In genomic region chr11:87015645-87016044, GRCh38 we compare ENCODE assay signal across 36 cellular contexts.
"Had no signal": no experiment of that assay in that cellular context is flagged by ENCODE, and none has a peak within 500 bp of the region (broad histone marks: within the 10 kb centered on the region; RNA-seq: fewer than 3 reads in every experiment).

No MANE protein-coding gene starts in this region.

- H3K9me3 ChIP-seq: adrenal gland, ascending aorta, body of pancreas, breast epithelium had no signal

- H3K4me3 ChIP-seq: adrenal gland, ascending aorta, body of pancreas, breast epithelium had no signal

- H3K36me3 Mint-ChIP-seq: activated naive CD4-positive, alpha-beta T cell treated with anti-CD3 and anti-CD28 coated beads, Interleukin-2, amount 10 ng/mL, durations not matched to agents 7 days and 5 days; activated naive CD4-positive, alpha-beta T cell treated with anti-CD3 and anti-CD28 coated beads, Interleukin-2, amount 50 U/mL, for 24 hours; activated naive CD4-positive, alpha-beta T cell treated with anti-CD3 and anti-CD28 coated beads, Interleukin-2, amount 50 U/mL, for 72 hours; activated naive CD8-positive, alpha-beta T cell; activated naive CD8-positive, alpha-beta T cell treated with anti-CD3 and anti-CD28 coated beads for 36 hours; activated naive CD8-positive, alpha-beta T cell treated with anti-CD3 and anti-CD28 coated beads, Interleukin-2, amount 10 ng/mL, durations not matched to agents 7 days and 5 days; brain had no signal

- DNase-seq: activated effector memory CD4-positive, alpha-beta T cell treated with anti-CD3 and anti-CD28 coated beads, Interleukin-2, amount 50 U/mL, for 16 hours; activated effector memory CD4-positive, alpha-beta T cell treated with Interleukin-2 at 50 U/mL for 16 hours; activated gamma-delta T cell; activated gamma-delta T cell treated with Interleukin-2 at 50 U/mL for 16 hours; activated naive CD4-positive, alpha-beta T cell; activated naive CD4-positive, alpha-beta T cell treated with anti-CD3 and anti-CD28 coated beads for 36 hours; activated naive CD4-positive, alpha-beta T cell treated with anti-CD3 and anti-CD28 coated beads, Interleukin-2, amount 10 ng/mL, durations not matched to agents 7 days and 5 days; activated naive CD4-positive, alpha-beta T cell treated with anti-CD3 and anti-CD28 coated beads, Interleukin-2, amount 50 U/mL, for 16 hours; activated naive CD4-positive, alpha-beta T cell treated with Interleukin-2 at 50 U/mL for 16 hours; activated naive CD8-positive, alpha-beta T cell treated with anti-CD3 and anti-CD28 coated beads for 36 hours; activated naive CD8-positive, alpha-beta T cell treated with anti-CD3 and anti-CD28 coated beads, Interleukin-2, amount 10 ng/mL, durations not matched to agents 7 days and 5 days; activated naive CD8-positive, alpha-beta T cell treated with anti-CD3 and anti-CD28 coated beads, Interleukin-2, amount 50 U/mL, for 24 hours; activated T-cell treated with anti-CD3 and anti-CD28 coated beads, Interleukin-2, amount 50 U/mL, for 1 hour; activated T-cell treated with anti-CD3 and anti-CD28 coated beads, Interleukin-2, amount 50 U/mL, for 24 hours; activated T-cell treated with anti-CD3 and anti-CD28 coated beads, Interleukin-2, amount 50 U/mL, for 4 hours; activated T-cell treated with anti-CD3 and anti-CD28 coated beads, Interleukin-2, amount 50 U/mL, for 48 hours; activated T-cell treated with anti-CD3 and anti-CD28 coated beads, Interleukin-2, amount 50 U/mL, for 72 hours; adrenal gland; amniotic stem cell; amygdala; anterior cingulate cortex; aorta; body of pancreas; brain microvascular endothelial cell; central memory CD4-positive, alpha-beta T cell; cerebellar nuclear complex had no signal

- H3K9me3 Mint-ChIP-seq: activated naive CD4-positive, alpha-beta T cell treated with anti-CD3 and anti-CD28 coated beads for 36 hours; activated naive CD4-positive, alpha-beta T cell treated with anti-CD3 and anti-CD28 coated beads, Interleukin-2, amount 10 ng/mL, durations not matched to agents 7 days and 5 days; activated naive CD4-positive, alpha-beta T cell treated with anti-CD3 and anti-CD28 coated beads, Interleukin-2, amount 50 U/mL, for 24 hours; activated naive CD4-positive, alpha-beta T cell treated with anti-CD3 and anti-CD28 coated beads, Interleukin-2, amount 50 U/mL, for 72 hours; activated naive CD8-positive, alpha-beta T cell treated with anti-CD3 and anti-CD28 coated beads for 36 hours; activated naive CD8-positive, alpha-beta T cell treated with anti-CD3 and anti-CD28 coated beads, Interleukin-2, amount 10 ng/mL, durations not matched to agents 7 days and 5 days; activated naive CD8-positive, alpha-beta T cell treated with anti-CD3 and anti-CD28 coated beads, Interleukin-2, amount 50 U/mL, for 24 hours; activated T-cell treated with anti-CD3 and anti-CD28 coated beads, Interleukin-2, amount 50 U/mL, for 24 hours; activated T-cell treated with anti-CD3 and anti-CD28 coated beads, Interleukin-2, amount 50 U/mL, for 4 hours; activated T-cell treated with anti-CD3 and anti-CD28 coated beads, Interleukin-2, amount 50 U/mL, for 72 hours; activated T-helper 1 cell treated with anti-CD3 and anti-CD28 coated beads, Interleukin-12 subunit alpha, Interleukin-12 subunit beta, Interleukin-2, Interleukin-4 antibody, amounts not matched to agents 30 ng/mL and 10 ng/mL and 1 ng/mL, durations not matched to agents 14 hours and 24 hours and 36 hours; activated T-helper 17 cell treated with anti-CD3 and anti-CD28 coated beads, Interleukin-2, amount 50 U/mL, for 72 hours; activated T-helper 2 cell treated with anti-CD3 and anti-CD28 coated beads, Interferon-gamma antibody, Interleukin-2, Interleukin-4, amounts not matched to agents 10 μg/mL and 5 μg/mL and 100 μg/mL, durations not matched to agents 14 hours and 24 hours and 36 hours; central memory CD8-positive, alpha-beta T cell had no signal

- H3K4me3 Mint-ChIP-seq: activated naive CD4-positive, alpha-beta T cell treated with anti-CD3 and anti-CD28 coated beads for 36 hours; activated naive CD4-positive, alpha-beta T cell treated with anti-CD3 and anti-CD28 coated beads, Interleukin-2, amount 10 ng/mL, durations not matched to agents 7 days and 5 days; activated naive CD4-positive, alpha-beta T cell treated with anti-CD3 and anti-CD28 coated beads, Interleukin-2, amount 50 U/mL, for 24 hours; activated naive CD8-positive, alpha-beta T cell; activated naive CD8-positive, alpha-beta T cell treated with anti-CD3 and anti-CD28 coated beads for 36 hours; activated naive CD8-positive, alpha-beta T cell treated with anti-CD3 and anti-CD28 coated beads, Interleukin-2, amount 10 ng/mL, durations not matched to agents 7 days and 5 days; activated naive CD8-positive, alpha-beta T cell treated with anti-CD3 and anti-CD28 coated beads, Interleukin-2, amount 50 U/mL, for 24 hours; activated T-cell treated with anti-CD3 and anti-CD28 coated beads, Interleukin-2, amount 50 U/mL, for 24 hours; activated T-cell treated with anti-CD3 and anti-CD28 coated beads, Interleukin-2, amount 50 U/mL, for 4 hours; activated T-cell treated with anti-CD3 and anti-CD28 coated beads, Interleukin-2, amount 50 U/mL, for 72 hours; activated T-helper 1 cell treated with anti-CD3 and anti-CD28 coated beads, Interleukin-12 subunit alpha, Interleukin-12 subunit beta, Interleukin-2, Interleukin-4 antibody, amounts not matched to agents 30 ng/mL and 10 ng/mL and 1 ng/mL, durations not matched to agents 14 hours and 24 hours and 36 hours; activated T-helper 17 cell treated with anti-CD3 and anti-CD28 coated beads, Interleukin-2, amount 50 U/mL, for 72 hours; brain; central memory CD8-positive, alpha-beta T cell had no signal

- H3K4me1 Mint-ChIP-seq: activated naive CD8-positive, alpha-beta T cell treated with anti-CD3 and anti-CD28 coated beads, Interleukin-2, amount 50 U/mL, for 24 hours; activated T-helper 17 cell treated with anti-CD3 and anti-CD28 coated beads, Interleukin-2, amount 50 U/mL, for 72 hours; central memory CD8-positive, alpha-beta T cell had no signal

- H3K27ac ChIP-seq: adrenal gland, ascending aorta, body of pancreas, brain microvascular endothelial cell, breast epithelium had no signal

- H3K27me3 ChIP-seq: adrenal gland, ascending aorta, body of pancreas, brain microvascular endothelial cell, breast epithelium had no signal

- H3K27me3 Mint-ChIP-seq: activated naive CD4-positive, alpha-beta T cell treated with anti-CD3 and anti-CD28 coated beads, Interleukin-2, amount 10 ng/mL, durations not matched to agents 7 days and 5 days; activated naive CD4-positive, alpha-beta T cell treated with anti-CD3 and anti-CD28 coated beads, Interleukin-2, amount 50 U/mL, for 24 hours; activated naive CD8-positive, alpha-beta T cell treated with anti-CD3 and anti-CD28 coated beads for 36 hours; activated naive CD8-positive, alpha-beta T cell treated with anti-CD3 and anti-CD28 coated beads, Interleukin-2, amount 10 ng/mL, durations not matched to agents 7 days and 5 days; activated naive CD8-positive, alpha-beta T cell treated with anti-CD3 and anti-CD28 coated beads, Interleukin-2, amount 50 U/mL, for 24 hours; activated T-helper 17 cell treated with anti-CD3 and anti-CD28 coated beads, Interleukin-2, amount 50 U/mL, for 72 hours; central memory CD8-positive, alpha-beta T cell had no signal

- H3K4me1 ChIP-seq: body of pancreas, breast epithelium had no signal

- H3K27ac Mint-ChIP-seq: activated naive CD4-positive, alpha-beta T cell treated with anti-CD3 and anti-CD28 coated beads for 36 hours; activated naive CD4-positive, alpha-beta T cell treated with anti-CD3 and anti-CD28 coated beads, Interleukin-2, amount 10 ng/mL, durations not matched to agents 7 days and 5 days; activated naive CD4-positive, alpha-beta T cell treated with anti-CD3 and anti-CD28 coated beads, Interleukin-2, amount 50 U/mL, for 24 hours; activated naive CD4-positive, alpha-beta T cell treated with anti-CD3 and anti-CD28 coated beads, Interleukin-2, amount 50 U/mL, for 72 hours; activated naive CD8-positive, alpha-beta T cell; activated naive CD8-positive, alpha-beta T cell treated with anti-CD3 and anti-CD28 coated beads for 36 hours; activated naive CD8-positive, alpha-beta T cell treated with anti-CD3 and anti-CD28 coated beads, Interleukin-2, amount 10 ng/mL, durations not matched to agents 7 days and 5 days; activated naive CD8-positive, alpha-beta T cell treated with anti-CD3 and anti-CD28 coated beads, Interleukin-2, amount 50 U/mL, for 24 hours; activated T-cell treated with anti-CD3 and anti-CD28 coated beads, Interleukin-2, amount 50 U/mL, for 24 hours; activated T-cell treated with anti-CD3 and anti-CD28 coated beads, Interleukin-2, amount 50 U/mL, for 72 hours; activated T-helper 1 cell treated with anti-CD3 and anti-CD28 coated beads, Interleukin-12 subunit alpha, Interleukin-12 subunit beta, Interleukin-2, Interleukin-4 antibody, amounts not matched to agents 30 ng/mL and 10 ng/mL and 1 ng/mL, durations not matched to agents 14 hours and 24 hours and 36 hours; activated T-helper 17 cell treated with anti-CD3 and anti-CD28 coated beads, Interleukin-2, amount 50 U/mL, for 72 hours; activated T-helper 2 cell treated with anti-CD3 and anti-CD28 coated beads, Interferon-gamma antibody, Interleukin-2, Interleukin-4, amounts not matched to agents 10 μg/mL and 5 μg/mL and 100 μg/mL, durations not matched to agents 14 hours and 24 hours and 36 hours; brain had no signal

- H3K36me3 ChIP-seq: adrenal gland, ascending aorta, brain microvascular endothelial cell, breast epithelium had no signal
